In genomic region chr2:111944536-111945210, GRCh38 we compare ENCODE assay signal across 1 cellular context.
A peak's percentile ranks its signal among the peaks of the same experiment; 100 is the strongest.
TF ChIP-seq lines count a peak whose summit lies in the region.

No MANE protein-coding gene starts in this region.

TF ChIP-seq in HepG2, 621 proteins besides CTCF, POLR2A, EP300 and RAD21 (continued from another document and continues in another):
- TF ChIP-seq MTA1 (CRISPR knock-in tag; IDR thresholded peaks at IDR 0.05; ENCODE audit: borderline replicate concordance), result no peak
- TF ChIP-seq TP53 (CRISPR knock-in tag; conservative IDR thresholded peaks at IDR 0.05), result no peak
- no peak for TF ChIP-seq ZMYM2 (CRISPR knock-in tag; IDR thresholded peaks at IDR 0.05)
- no peak for TF ChIP-seq ZNF607 (CRISPR knock-in tag; IDR thresholded peaks at IDR 0.05; ENCODE audit: borderline replicate concordance)
- 0 out of 2 replicates have a peak, but pooled peaks have one; percentile 46 for TF ChIP-seq ZBTB20 (CRISPR knock-in tag; IDR thresholded peaks at IDR 0.05; ENCODE audit: borderline replicate concordance, low read depth)
- TF ChIP-seq ZBTB44 (CRISPR knock-in tag; IDR thresholded peaks at IDR 0.05), result no peak
- 0 out of 2 replicates have a peak, but pooled peaks have one; percentile 10 for TF ChIP-seq CEBPG (CRISPR knock-in tag; IDR thresholded peaks at IDR 0.05)
- TF ChIP-seq ZNF350 (CRISPR knock-in tag; IDR thresholded peaks at IDR 0.05; ENCODE audit: borderline replicate concordance, low read depth), result no peak
- peak; percentile 91 for TF ChIP-seq ARID5B (CRISPR knock-in tag; IDR thresholded peaks at IDR 0.05)
- no peak for TF ChIP-seq DNMT1 (CRISPR knock-in tag; IDR thresholded peaks at IDR 0.05)
- TF ChIP-seq RARA (CRISPR knock-in tag; IDR thresholded peaks at IDR 0.05), result peak; percentile 30; the same call in 1 of the 2 replicates
- no peak for TF ChIP-seq NR1H2 (CRISPR knock-in tag; IDR thresholded peaks at IDR 0.05; ENCODE audit: borderline replicate concordance, low read depth)
- no peak for TF ChIP-seq ZNF292 (CRISPR knock-in tag; IDR thresholded peaks at IDR 0.05; ENCODE audit: borderline replicate concordance, low read depth)
- peak; percentile 54; the same call in 1 of the 2 replicates for TF ChIP-seq RCOR2 (CRISPR knock-in tag; IDR thresholded peaks at IDR 0.05)
- peak; percentile 66; the same call in 1 of the 2 replicates for TF ChIP-seq HNF4G (IDR thresholded peaks at IDR 0.05; ENCODE audit: borderline replicate concordance, low read depth, low read length)
- no peak; the same call in 1 of the 2 replicates for TF ChIP-seq HNF4G (CRISPR knock-in tag; IDR thresholded peaks at IDR 0.05; ENCODE audit: borderline replicate concordance, low read depth)
- no peak; the same call in 1 of the 2 replicates for TF ChIP-seq PATZ1 (CRISPR knock-in tag; IDR thresholded peaks at IDR 0.05)
- no peak for TF ChIP-seq DMTF1 (CRISPR knock-in tag; IDR thresholded peaks at IDR 0.05)
- TF ChIP-seq NCOA2 (CRISPR knock-in tag; IDR thresholded peaks at IDR 0.05), result peak; percentile 62
- no peak for TF ChIP-seq MTF2 (CRISPR knock-in tag; IDR thresholded peaks at IDR 0.05; ENCODE audit: borderline replicate concordance)
- no peak for TF ChIP-seq ZNF530 (CRISPR knock-in tag; IDR thresholded peaks at IDR 0.05; ENCODE audit: low read depth)
- no peak for TF ChIP-seq MYNN (CRISPR knock-in tag; IDR thresholded peaks at IDR 0.05; ENCODE audit: low read depth)
- no peak for TF ChIP-seq NCOA5 (CRISPR knock-in tag; IDR thresholded peaks at IDR 0.05)
- TF ChIP-seq NR2F2 (IDR thresholded peaks at IDR 0.05; ENCODE audit: borderline replicate concordance, low read depth), result peak; percentile 20; the same call in 1 of the 2 replicates
- no peak for TF ChIP-seq RFX1 (IDR thresholded peaks at IDR 0.05)
- no peak for TF ChIP-seq ZBTB2 (CRISPR knock-in tag; IDR thresholded peaks at IDR 0.05; ENCODE audit: low read depth)
- TF ChIP-seq ERF (CRISPR knock-in tag; IDR thresholded peaks at IDR 0.05), result no peak; the same call in 1 of the 2 replicates
- TF ChIP-seq HIVEP1 (CRISPR knock-in tag; IDR thresholded peaks at IDR 0.05), result no peak
- TF ChIP-seq STAG1 (CRISPR knock-in tag; IDR thresholded peaks at IDR 0.05), result no peak
- TF ChIP-seq MAF1 (CRISPR knock-in tag; IDR thresholded peaks at IDR 0.05; ENCODE audit: borderline replicate concordance), result no peak
- no peak for TF ChIP-seq BATF2 (CRISPR knock-in tag; IDR thresholded peaks at IDR 0.05)
- no peak for TF ChIP-seq ZBTB42 (CRISPR knock-in tag; IDR thresholded peaks at IDR 0.05)
- peak; percentile 56; the same call in 1 of the 2 replicates for TF ChIP-seq MED1 (CRISPR knock-in tag; IDR thresholded peaks at IDR 0.05)
- peak; percentile 73 for TF ChIP-seq ASH2L (IDR thresholded peaks at IDR 0.05; ENCODE audit: insufficient read length, low read depth, low read length)
- TF ChIP-seq ZSCAN30 (CRISPR knock-in tag; IDR thresholded peaks at IDR 0.05), result no peak
- TF ChIP-seq ARNT2 (CRISPR knock-in tag; IDR thresholded peaks at IDR 0.05; ENCODE audit: low read depth), result 0 out of 2 replicates have a peak, but pooled peaks have one; percentile 55
- no peak for TF ChIP-seq ZNF660 (CRISPR knock-in tag; IDR thresholded peaks at IDR 0.05; ENCODE audit: borderline replicate concordance, low read depth)
- TF ChIP-seq TBP (CRISPR knock-in tag; IDR thresholded peaks at IDR 0.05), result no peak
- TF ChIP-seq AHDC1 (CRISPR knock-in tag; IDR thresholded peaks at IDR 0.05; ENCODE audit: borderline replicate concordance), result peak; percentile 68; the same call in 1 of the 2 replicates
- peak; percentile 29; the same call in 1 of the 2 replicates for TF ChIP-seq ZNF556 (CRISPR knock-in tag; IDR thresholded peaks at IDR 0.05; ENCODE audit: borderline replicate concordance)
- peak; percentile 42; the same call in 1 of the 2 replicates for TF ChIP-seq MIER3 (CRISPR knock-in tag; IDR thresholded peaks at IDR 0.05; ENCODE audit: borderline replicate concordance)
- TF ChIP-seq ZNF546 (CRISPR knock-in tag; conservative IDR thresholded peaks at IDR 0.05), result no peak
- peak; percentile 53; the same call in 1 of the 2 replicates for TF ChIP-seq NR2F6 (IDR thresholded peaks at IDR 0.05)
- 0 out of 2 replicates have a peak, but pooled peaks have one; percentile 38 for TF ChIP-seq NR2F6 (CRISPR knock-in tag; IDR thresholded peaks at IDR 0.05)
- no peak for TF ChIP-seq HES4 (CRISPR knock-in tag; IDR thresholded peaks at IDR 0.05; ENCODE audit: borderline replicate concordance)
- no peak for TF ChIP-seq ZNF713 (CRISPR knock-in tag; IDR thresholded peaks at IDR 0.05)
- TF ChIP-seq ZNF333 (CRISPR knock-in tag; IDR thresholded peaks at IDR 0.05; ENCODE audit: borderline replicate concordance), result no peak
